In genomic region chr2:42755161-42755900, GRCh38 we compare ENCODE assay signal across 13 cellular contexts. TPM values are rescaled to one million over a fixed set of nuclear protein-coding genes. Genes with fewer than 3 reads are reported as not detected.
DNase-seq lines count a peak whose midpoint lies in the region; ATAC-seq and TF ChIP-seq lines count a peak whose summit lies in the region.
"Had no signal": no experiment of that assay in that cellular context is flagged by ENCODE, and none has a peak within 500 bp of the region (broad histone marks: within the 10 kb centered on the region; RNA-seq: fewer than 3 reads in every experiment).

No MANE protein-coding gene starts in this region.

- POLR2A ChIA-PET in HEK293T (lab: Yijun Ruan, JAX) = no interaction called here

- peak overlapping the region; percentile 14; the same call in 1 of the 2 replicates for H2AFZ ChIP-seq in KMS-11 (ENCODE audit: low read depth)

- CTCF ChIA-PET in HEK293T (lab: Yijun Ruan, JAX) = interaction anchor here (0.5 kb wide), 1 partner anchor 20 kb away, joined by 3 read pairs; no protein-coding TSS in a partner anchor

- H3K27ac Mint-ChIP-seq in CD14-positive monocyte = peak overlapping the region; percentile 94 to 99 (median 98)

- H3K9ac ChIP-seq in KMS-11 = no peak overlapping the region; the same call in 1 of the 2 replicates

- TF ChIP-seq CTCF in CD14-positive monocyte (IDR thresholded peaks at IDR 0.05) (no peak), KMS-11 (conservative IDR thresholded peaks at IDR 0.05; ENCODE audit: low read depth, low read length) (no peak), dorsolateral prefrontal cortex (IDR thresholded peaks at IDR 0.05 in 54 of 56, conservative IDR thresholded peaks at IDR 0.05 in 2 of 56; ENCODE audit: low read depth in 1 of 56, partially characterized antibody in 56 of 56) (no peak)

- H3K4me3 ChIP-seq in KMS-11 (IDR thresholded peaks at IDR 0.05; ENCODE audit: insufficient read depth, low read depth, low read length) (no peak overlapping the region), dorsolateral prefrontal cortex (peak overlapping the region in 1 of 59 donors; percentile 7)
- H3K4me3 ChIP-seq: transverse colon had no signal

- H3K36me3 ChIP-seq in KMS-11 (ENCODE audit: insufficient read depth) = no peaks in the 10 kb centered on the region
- H3K36me3 ChIP-seq: transverse colon had no signal

- no peaks in the 10 kb centered on the region for H3K79me2 ChIP-seq in KMS-11 (ENCODE audit: insufficient read depth, low read depth)

- no peak for ATAC-seq in GM18861 (IDR thresholded peaks at IDR 0.05; ENCODE audit: unreplicated experiment)

- no peaks in the 10 kb centered on the region for H4K20me1 ChIP-seq in KMS-11 (ENCODE audit: insufficient read depth)

- no peaks in the 10 kb centered on the region for H3K27me3 ChIP-seq in KMS-11 (ENCODE audit: insufficient read depth, low read depth)
- H3K27me3 ChIP-seq in dorsolateral prefrontal cortex = no peaks in the 10 kb centered on the region
- H3K27me3 ChIP-seq: transverse colon had no signal

- peaks cover 67% of the 10 kb centered on the region for H3K4me1 Mint-ChIP-seq in CD14-positive monocyte

- DNase-seq in CD14-positive monocyte (ENCODE audit: low spot score) (peak; percentile 74), dorsolateral prefrontal cortex (peak in 2 of 10 donors; percentile 40 to 45), pons (ENCODE audit: low spot score) (peak; percentile 51), T-helper 1 cell (no peak), HEK293T (ENCODE audit: extremely low spot score) (no peak), NCI-H2196 treated with DMSO at 0.1 percent for 48 hours (lab: John Stamatoyannopoulos, UW; ENCODE audit: unreplicated experiment) (no peak)
- DNase-seq: activated CD8-positive, alpha-beta memory T cell treated with anti-CD3 and anti-CD28 coated beads, Interleukin-2, amount 50 U/mL, for 48 hours; COR-L47; NCI-H1436; T-helper 9 cell; transverse colon had no signal

- peaks cover 8 to 21% of the 10 kb centered on the region in 2 donors for H3K36me3 Mint-ChIP-seq in CD14-positive monocyte

- peaks cover 44% of the 10 kb centered on the region for H3K4me1 ChIP-seq in KMS-11 (ENCODE audit: low read depth, poor library complexity, severe bottlenecking)

- H3K4me3 Mint-ChIP-seq in CD14-positive monocyte = peak overlapping the region; percentile 66 to 77

- intact Hi-C loops in CD14-positive monocyte (cut with micrococcal nuclease) (loop anchor here in 1 of 2 donors (5.0 kb wide), 2 partner anchors 33 to 47 kb away; no protein-coding TSS in a partner anchor), dorsolateral prefrontal cortex (cut with DNase I) (no loop called here)

- peaks cover 0 to 4% (median 0%) of the 10 kb centered on the region in 3 donors for H3K27me3 Mint-ChIP-seq in CD14-positive monocyte (ENCODE audit: low read depth in 3 of 3)

- peaks cover 0 to 2% (median 0%) of the 10 kb centered on the region in 7 donors for H3K9me3 Mint-ChIP-seq in CD14-positive monocyte

- peak overlapping the region; percentile 69; the same call in 1 of the 2 replicates for H3K4me2 ChIP-seq in KMS-11

- H3K27ac ChIP-seq in KMS-11 (peak overlapping the region; percentile 75; the same call in 1 of the 2 replicates), dorsolateral prefrontal cortex (peak overlapping the region in 58 of 59 donors; percentile 6 to 97 (median 82))
- H3K27ac ChIP-seq: transverse colon had no signal

TF ChIP-seq in HEK293T, 16 proteins besides CTCF, POLR2A, EP300 and RAD21:
- no peak for TF ChIP-seq FOXM1 (IDR thresholded peaks at IDR 0.05; ENCODE audit: borderline replicate concordance)
- TF ChIP-seq NFRKB (IDR thresholded peaks at IDR 0.05) = no peak
- no peak for TF ChIP-seq HDGF (IDR thresholded peaks at IDR 0.05; ENCODE audit: borderline replicate concordance)
- TF ChIP-seq ZNF384 (IDR thresholded peaks at IDR 0.05) = no peak
- no peak for TF ChIP-seq ARNT (IDR thresholded peaks at IDR 0.05)

RNA-seq across cellular contexts. Expression of gene OXER1, which starts 8.6 kb away (rescaled TPM):
- polyA plus RNA-seq in CD14-positive monocyte = 1 to 10 TPM; 3.8 to 5.7 TPM
- total RNA-seq in dorsolateral prefrontal cortex = 1 to 10 TPM in 14 of 120 experiments, under 1 TPM in 81, not detected in 25; 0.21 to 1.7 (median 0.58) TPM

RNA-seq across cellular contexts. Expression of gene HAAO, which starts 37.1 kb away (rescaled TPM):
- 10 to 100 TPM; 10.5 to 15.0 TPM for polyA plus RNA-seq in CD14-positive monocyte
- total RNA-seq in dorsolateral prefrontal cortex = 1 to 10 TPM in 116 of 120 experiments, under 1 TPM in 4; 0.65 to 6.9 (median 2.5) TPM

Comparison
In these comparisons a context has a peak if more than half of its experiments do, and no peak if none do; other contexts are left out.
1. DNase-seq: peak in CD14-positive monocyte (single experiment) and pons (single experiment); none in T-helper 1 cell (0 of 5), HEK293T (single experiment) and NCI-H2196 treated with DMSO at 0.1 percent for 48 hours (single experiment).